ENCODE assay signal across 3 cellular contexts in the genomic region with DNA sequence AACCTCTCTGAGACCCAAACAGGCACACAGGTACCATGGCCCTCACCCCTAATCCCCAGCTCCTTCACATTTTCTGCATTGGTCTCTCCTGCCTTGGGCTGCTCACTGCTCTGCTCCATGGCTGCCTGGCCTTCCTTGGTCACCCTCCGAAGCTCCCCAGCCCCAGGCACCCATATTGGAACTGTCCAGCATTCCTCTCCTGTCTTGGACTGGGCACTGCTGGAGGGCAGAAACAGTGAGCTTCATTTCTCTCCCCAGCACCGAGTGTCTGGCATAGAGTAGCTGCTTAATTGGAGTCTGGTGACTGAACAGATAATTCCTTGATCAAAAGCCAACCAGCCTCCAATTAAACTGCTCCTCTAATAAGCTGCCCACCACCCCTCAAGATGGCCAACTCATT.
TF ChIP-seq lines count a peak whose summit lies in the region.

No MANE protein-coding gene starts in this region.

TF ChIP-seq in SK-N-SH, 30 proteins besides CTCF, POLR2A, EP300 and RAD21 (continued from another document and continues in another):
- TF ChIP-seq, protein P1, sequence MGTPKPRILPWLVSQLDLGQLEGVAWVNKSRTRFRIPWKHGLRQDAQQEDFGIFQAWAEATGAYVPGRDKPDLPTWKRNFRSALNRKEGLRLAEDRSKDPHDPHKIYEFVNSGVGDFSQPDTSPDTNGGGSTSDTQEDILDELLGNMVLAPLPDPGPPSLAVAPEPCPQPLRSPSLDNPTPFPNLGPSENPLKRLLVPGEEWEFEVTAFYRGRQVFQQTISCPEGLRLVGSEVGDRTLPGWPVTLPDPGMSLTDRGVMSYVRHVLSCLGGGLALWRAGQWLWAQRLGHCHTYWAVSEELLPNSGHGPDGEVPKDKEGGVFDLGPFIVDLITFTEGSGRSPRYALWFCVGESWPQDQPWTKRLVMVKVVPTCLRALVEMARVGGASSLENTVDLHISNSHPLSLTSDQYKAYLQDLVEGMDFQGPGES (IDR thresholded peaks at IDR 0.05; ENCODE audit: low read depth, low read length): no peak
- no peak for TF ChIP-seq RXRA (IDR thresholded peaks at IDR 0.05; ENCODE audit: borderline replicate concordance, low read depth)
- TF ChIP-seq SMC3 (IDR thresholded peaks at IDR 0.05; ENCODE audit: low read depth, low read length): no peak
- peak; percentile 54; the same call in 1 of the 2 replicates for TF ChIP-seq RCOR1 (IDR thresholded peaks at IDR 0.05; ENCODE audit: low read length)
- TF ChIP-seq, protein P2, sequence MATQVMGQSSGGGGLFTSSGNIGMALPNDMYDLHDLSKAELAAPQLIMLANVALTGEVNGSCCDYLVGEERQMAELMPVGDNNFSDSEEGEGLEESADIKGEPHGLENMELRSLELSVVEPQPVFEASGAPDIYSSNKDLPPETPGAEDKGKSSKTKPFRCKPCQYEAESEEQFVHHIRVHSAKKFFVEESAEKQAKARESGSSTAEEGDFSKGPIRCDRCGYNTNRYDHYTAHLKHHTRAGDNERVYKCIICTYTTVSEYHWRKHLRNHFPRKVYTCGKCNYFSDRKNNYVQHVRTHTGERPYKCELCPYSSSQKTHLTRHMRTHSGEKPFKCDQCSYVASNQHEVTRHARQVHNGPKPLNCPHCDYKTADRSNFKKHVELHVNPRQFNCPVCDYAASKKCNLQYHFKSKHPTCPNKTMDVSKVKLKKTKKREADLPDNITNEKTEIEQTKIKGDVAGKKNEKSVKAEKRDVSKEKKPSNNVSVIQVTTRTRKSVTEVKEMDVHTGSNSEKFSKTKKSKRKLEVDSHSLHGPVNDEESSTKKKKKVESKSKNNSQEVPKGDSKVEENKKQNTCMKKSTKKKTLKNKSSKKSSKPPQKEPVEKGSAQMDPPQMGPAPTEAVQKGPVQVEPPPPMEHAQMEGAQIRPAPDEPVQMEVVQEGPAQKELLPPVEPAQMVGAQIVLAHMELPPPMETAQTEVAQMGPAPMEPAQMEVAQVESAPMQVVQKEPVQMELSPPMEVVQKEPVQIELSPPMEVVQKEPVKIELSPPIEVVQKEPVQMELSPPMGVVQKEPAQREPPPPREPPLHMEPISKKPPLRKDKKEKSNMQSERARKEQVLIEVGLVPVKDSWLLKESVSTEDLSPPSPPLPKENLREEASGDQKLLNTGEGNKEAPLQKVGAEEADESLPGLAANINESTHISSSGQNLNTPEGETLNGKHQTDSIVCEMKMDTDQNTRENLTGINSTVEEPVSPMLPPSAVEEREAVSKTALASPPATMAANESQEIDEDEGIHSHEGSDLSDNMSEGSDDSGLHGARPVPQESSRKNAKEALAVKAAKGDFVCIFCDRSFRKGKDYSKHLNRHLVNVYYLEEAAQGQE (IDR thresholded peaks at IDR 0.05; ENCODE audit: low read depth, low read length): peak; percentile 82; the same call in 1 of the 2 replicates
- peak; percentile 43 for TF ChIP-seq GATA2 (CRISPR knock-in tag; IDR thresholded peaks at IDR 0.05)
- 0 out of 2 replicates have a peak, but pooled peaks have one; percentile 27 for TF ChIP-seq FOXJ3 (CRISPR knock-in tag; IDR thresholded peaks at IDR 0.05)
- no peak for TF ChIP-seq POLR2AphosphoS5 (IDR thresholded peaks at IDR 0.05; ENCODE audit: low read depth, low read length)
- TF ChIP-seq, protein P3, sequence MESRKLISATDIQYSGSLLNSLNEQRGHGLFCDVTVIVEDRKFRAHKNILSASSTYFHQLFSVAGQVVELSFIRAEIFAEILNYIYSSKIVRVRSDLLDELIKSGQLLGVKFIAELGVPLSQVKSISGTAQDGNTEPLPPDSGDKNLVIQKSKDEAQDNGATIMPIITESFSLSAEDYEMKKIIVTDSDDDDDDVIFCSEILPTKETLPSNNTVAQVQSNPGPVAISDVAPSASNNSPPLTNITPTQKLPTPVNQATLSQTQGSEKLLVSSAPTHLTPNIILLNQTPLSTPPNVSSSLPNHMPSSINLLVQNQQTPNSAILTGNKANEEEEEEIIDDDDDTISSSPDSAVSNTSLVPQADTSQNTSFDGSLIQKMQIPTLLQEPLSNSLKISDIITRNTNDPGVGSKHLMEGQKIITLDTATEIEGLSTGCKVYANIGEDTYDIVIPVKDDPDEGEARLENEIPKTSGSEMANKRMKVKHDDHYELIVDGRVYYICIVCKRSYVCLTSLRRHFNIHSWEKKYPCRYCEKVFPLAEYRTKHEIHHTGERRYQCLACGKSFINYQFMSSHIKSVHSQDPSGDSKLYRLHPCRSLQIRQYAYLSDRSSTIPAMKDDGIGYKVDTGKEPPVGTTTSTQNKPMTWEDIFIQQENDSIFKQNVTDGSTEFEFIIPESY (IDR thresholded peaks at IDR 0.05; ENCODE audit: borderline replicate concordance, low read depth): no peak

TF ChIP-seq in SK-N-SH treated with all-trans-retinoic acid at 6 μM for 48 hours, 23 proteins besides CTCF, POLR2A, EP300 and RAD21 (continued from another document):
- TF ChIP-seq, protein P4, sequence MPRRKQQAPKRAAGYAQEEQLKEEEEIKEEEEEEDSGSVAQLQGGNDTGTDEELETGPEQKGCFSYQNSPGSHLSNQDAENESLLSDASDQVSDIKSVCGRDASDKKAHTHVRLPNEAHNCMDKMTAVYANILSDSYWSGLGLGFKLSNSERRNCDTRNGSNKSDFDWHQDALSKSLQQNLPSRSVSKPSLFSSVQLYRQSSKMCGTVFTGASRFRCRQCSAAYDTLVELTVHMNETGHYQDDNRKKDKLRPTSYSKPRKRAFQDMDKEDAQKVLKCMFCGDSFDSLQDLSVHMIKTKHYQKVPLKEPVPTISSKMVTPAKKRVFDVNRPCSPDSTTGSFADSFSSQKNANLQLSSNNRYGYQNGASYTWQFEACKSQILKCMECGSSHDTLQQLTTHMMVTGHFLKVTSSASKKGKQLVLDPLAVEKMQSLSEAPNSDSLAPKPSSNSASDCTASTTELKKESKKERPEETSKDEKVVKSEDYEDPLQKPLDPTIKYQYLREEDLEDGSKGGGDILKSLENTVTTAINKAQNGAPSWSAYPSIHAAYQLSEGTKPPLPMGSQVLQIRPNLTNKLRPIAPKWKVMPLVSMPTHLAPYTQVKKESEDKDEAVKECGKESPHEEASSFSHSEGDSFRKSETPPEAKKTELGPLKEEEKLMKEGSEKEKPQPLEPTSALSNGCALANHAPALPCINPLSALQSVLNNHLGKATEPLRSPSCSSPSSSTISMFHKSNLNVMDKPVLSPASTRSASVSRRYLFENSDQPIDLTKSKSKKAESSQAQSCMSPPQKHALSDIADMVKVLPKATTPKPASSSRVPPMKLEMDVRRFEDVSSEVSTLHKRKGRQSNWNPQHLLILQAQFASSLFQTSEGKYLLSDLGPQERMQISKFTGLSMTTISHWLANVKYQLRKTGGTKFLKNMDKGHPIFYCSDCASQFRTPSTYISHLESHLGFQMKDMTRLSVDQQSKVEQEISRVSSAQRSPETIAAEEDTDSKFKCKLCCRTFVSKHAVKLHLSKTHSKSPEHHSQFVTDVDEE (CRISPR knock-in tag; IDR thresholded peaks at IDR 0.05): no peak
- no peak for TF ChIP-seq ESRRG (CRISPR knock-in tag; IDR thresholded peaks at IDR 0.05)
- TF ChIP-seq TCF4 (CRISPR knock-in tag; IDR thresholded peaks at IDR 0.05; ENCODE audit: borderline replicate concordance): no peak
- TF ChIP-seq GLIS3 (CRISPR knock-in tag; IDR thresholded peaks at IDR 0.05): no peak
- no peak for TF ChIP-seq CSDC2 (CRISPR knock-in tag; IDR thresholded peaks at IDR 0.05)
- TF ChIP-seq ZNF70 (CRISPR knock-in tag; IDR thresholded peaks at IDR 0.05): no peak
- TF ChIP-seq ZC3H10 (CRISPR knock-in tag; IDR thresholded peaks at IDR 0.05): no peak
- TF ChIP-seq, protein P5, sequence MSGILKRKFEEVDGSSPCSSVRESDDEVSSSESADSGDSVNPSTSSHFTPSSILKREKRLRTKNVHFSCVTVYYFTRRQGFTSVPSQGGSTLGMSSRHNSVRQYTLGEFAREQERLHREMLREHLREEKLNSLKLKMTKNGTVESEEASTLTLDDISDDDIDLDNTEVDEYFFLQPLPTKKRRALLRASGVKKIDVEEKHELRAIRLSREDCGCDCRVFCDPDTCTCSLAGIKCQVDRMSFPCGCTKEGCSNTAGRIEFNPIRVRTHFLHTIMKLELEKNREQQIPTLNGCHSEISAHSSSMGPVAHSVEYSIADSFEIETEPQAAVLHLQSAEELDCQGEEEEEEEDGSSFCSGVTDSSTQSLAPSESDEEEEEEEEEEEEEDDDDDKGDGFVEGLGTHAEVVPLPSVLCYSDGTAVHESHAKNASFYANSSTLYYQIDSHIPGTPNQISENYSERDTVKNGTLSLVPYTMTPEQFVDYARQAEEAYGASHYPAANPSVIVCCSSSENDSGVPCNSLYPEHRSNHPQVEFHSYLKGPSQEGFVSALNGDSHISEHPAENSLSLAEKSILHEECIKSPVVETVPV (CRISPR knock-in tag; IDR thresholded peaks at IDR 0.05): no peak
- no peak for TF ChIP-seq ARNTL (CRISPR knock-in tag; IDR thresholded peaks at IDR 0.05; ENCODE audit: borderline replicate concordance, low read depth)
- TF ChIP-seq ISL1 (CRISPR knock-in tag; IDR thresholded peaks at IDR 0.05): no peak

TF ChIP-seq in HEK293, 187 proteins besides CTCF, POLR2A, EP300 and RAD21:
- TF ChIP-seq, protein P6, sequence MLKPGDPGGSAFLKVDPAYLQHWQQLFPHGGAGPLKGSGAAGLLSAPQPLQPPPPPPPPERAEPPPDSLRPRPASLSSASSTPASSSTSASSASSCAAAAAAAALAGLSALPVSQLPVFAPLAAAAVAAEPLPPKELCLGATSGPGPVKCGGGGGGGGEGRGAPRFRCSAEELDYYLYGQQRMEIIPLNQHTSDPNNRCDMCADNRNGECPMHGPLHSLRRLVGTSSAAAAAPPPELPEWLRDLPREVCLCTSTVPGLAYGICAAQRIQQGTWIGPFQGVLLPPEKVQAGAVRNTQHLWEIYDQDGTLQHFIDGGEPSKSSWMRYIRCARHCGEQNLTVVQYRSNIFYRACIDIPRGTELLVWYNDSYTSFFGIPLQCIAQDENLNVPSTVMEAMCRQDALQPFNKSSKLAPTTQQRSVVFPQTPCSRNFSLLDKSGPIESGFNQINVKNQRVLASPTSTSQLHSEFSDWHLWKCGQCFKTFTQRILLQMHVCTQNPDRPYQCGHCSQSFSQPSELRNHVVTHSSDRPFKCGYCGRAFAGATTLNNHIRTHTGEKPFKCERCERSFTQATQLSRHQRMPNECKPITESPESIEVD (tag by site-specific recombination; IDR thresholded peaks at IDR 0.05): no peak
- no peak for TF ChIP-seq ZNF521 (tag by site-specific recombination; IDR thresholded peaks at IDR 0.05)
- TF ChIP-seq ZNF48 (tag by site-specific recombination; IDR thresholded peaks at IDR 0.05): no peak
- TF ChIP-seq, protein P2 (tag by site-specific recombination; IDR thresholded peaks at IDR 0.05): peak; percentile 90
